Comparison of ENCODE assay signal across 8 cellular contexts in the genomic region with DNA sequence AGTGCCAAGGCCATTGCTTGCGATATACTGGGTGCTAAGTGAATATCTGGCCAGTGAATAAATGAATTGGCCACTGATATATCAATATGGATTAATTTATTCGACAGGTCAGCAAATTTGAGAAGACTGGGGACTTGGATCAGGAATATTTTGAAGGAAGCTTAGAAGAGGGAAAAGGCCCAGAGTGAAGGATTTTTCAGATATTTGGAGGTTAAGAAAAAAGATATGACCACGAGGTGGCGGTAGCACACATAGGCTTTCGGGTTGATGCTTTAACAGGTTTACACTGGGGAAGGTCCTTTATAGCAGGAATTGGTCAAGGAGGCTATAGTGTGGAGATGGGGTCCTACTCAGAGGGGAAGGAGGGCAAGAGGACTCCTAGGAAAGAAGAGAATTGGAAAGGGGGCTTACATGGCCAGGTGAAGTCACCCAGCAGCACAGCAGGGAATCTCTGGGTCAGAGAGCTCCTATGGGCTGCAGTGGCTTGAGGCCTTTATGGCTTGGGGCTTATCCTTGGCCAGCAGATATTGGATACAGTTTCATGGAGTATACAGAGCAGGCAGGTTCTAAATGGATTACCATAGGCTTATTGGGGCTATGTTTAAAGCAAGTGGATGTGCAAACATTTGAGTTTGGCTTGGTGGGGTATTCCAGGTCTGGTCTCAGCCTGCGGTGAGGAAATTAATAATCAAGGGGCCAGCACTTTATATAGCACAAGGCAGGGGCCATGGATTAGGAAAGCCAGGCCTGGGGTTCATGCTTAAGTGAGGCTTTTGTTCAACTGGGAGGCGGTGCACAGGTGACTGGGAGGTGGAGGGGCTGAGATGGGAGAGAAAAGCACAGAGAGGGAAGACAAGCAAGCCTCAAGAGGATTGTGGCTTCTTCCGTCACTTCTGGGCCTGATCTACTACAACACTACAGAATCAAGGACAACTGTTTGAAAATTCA. TPM values are rescaled to one million over a fixed set of nuclear protein-coding genes. Genes with fewer than 3 reads are reported as not detected.
DNase-seq lines count a peak whose midpoint lies in the region; ATAC-seq and TF ChIP-seq lines count a peak whose summit lies in the region.

No MANE protein-coding gene starts in this region.

- BruUV-seq in Calu3 (replicated peaks; lab: Mats Ljungman, UMichigan) (no TSS peak), HCT116 (replicated peaks; lab: Mats Ljungman, UMichigan) (no TSS peak)

- no peak overlapping the region for H3K4me2 ChIP-seq in HCT116 (ENCODE audit: low read length)

- peak; percentile 60 for TF ChIP-seq CTCF in Calu3 (IDR thresholded peaks at IDR 0.05; ENCODE audit: unreplicated experiment)
- peak; percentile 59 to 82 (median 79); a peak in 5 of 6 replicates for TF ChIP-seq CTCF in HCT116 (IDR thresholded peaks at IDR 0.05 in 2 of 3, conservative IDR thresholded peaks at IDR 0.05 in 1 of 3; ENCODE audit: borderline replicate concordance in 1 of 3, insufficient read depth in 1 of 3, low read depth in 2 of 3, low read length in 2 of 3)
- peak; percentile 61 to 65 (median 64) for TF ChIP-seq CTCF in right lobe of liver (IDR thresholded peaks at IDR 0.05)
- peak; percentile 63 for TF ChIP-seq CTCF in upper lobe of right lung (IDR thresholded peaks at IDR 0.05)

- H3K4me3 ChIP-seq in HCT116 (replicated peaks in 1 of 2; ENCODE audit: low read depth in 1 of 2, low read length in 2 of 2) (no peak overlapping the region), right lobe of liver (no peak overlapping the region), upper lobe of right lung (no peak overlapping the region)

- POLR2A ChIA-PET in HCT116 (lab: Charles Lee), result interaction anchor here (1.7 to 2.6 kb wide), 2 partner anchors 19 to 62 kb away, joined by 7 to 11 read pairs; no protein-coding TSS in a partner anchor

- no peaks in the 10 kb centered on the region for H3K79me2 ChIP-seq in HCT116 (ENCODE audit: insufficient read depth, low read length)

- H3K9me2 ChIP-seq in HCT116 (ENCODE audit: insufficient read depth), result no peaks in the 10 kb centered on the region

- TF ChIP-seq POLR2A in HCT116 (IDR thresholded peaks at IDR 0.05; ENCODE audit: borderline replicate concordance, extremely low read depth, insufficient read depth, insufficient read length) (no peak), right lobe of liver (IDR thresholded peaks at IDR 0.05) (no peak)

- intact Hi-C loops in Calu3 (cut with micrococcal nuclease; ENCODE audit: unreplicated experiment), result loop anchor here (2.0 to 5.0 kb wide), 2 partner anchors 55 to 254 kb away; no protein-coding TSS in a partner anchor
- intact Hi-C loops in HCT116 (cut with micrococcal nuclease), result loop anchor here (5.0 kb wide), 1 partner anchor 255 kb away; no protein-coding TSS in a partner anchor
- intact Hi-C loops in right lobe of liver (cut with DNase I), result loop anchor here (5.0 to 10.0 kb wide), 3 partner anchors 52 to 60 kb away; no protein-coding TSS in a partner anchor
- intact Hi-C loops in upper lobe of right lung (cut with DNase I), result no loop called here

- H3K27ac ChIP-seq in HCT116 (ENCODE audit: low read depth, low read length), result no peak overlapping the region
- H3K27ac ChIP-seq in right lobe of liver, result no peak overlapping the region
- H3K27ac ChIP-seq in upper lobe of right lung, result no peak overlapping the region

- no peaks in the 10 kb centered on the region for H3K9me3 Mint-ChIP-seq in Calu3 (ENCODE audit: low read depth, unreplicated experiment)

- no peak overlapping the region for H3K4me3 Mint-ChIP-seq in Calu3 (ENCODE audit: low read depth, unreplicated experiment)

- CTCF ChIA-PET in Calu3 (lab: Charles Lee), result interaction anchor here (0.6 to 3.4 kb wide), 12 partner anchors 13 to 253 kb away, joined by 3 to 35 read pairs (median 4); no protein-coding TSS in a partner anchor
- CTCF ChIA-PET in HCT116 (lab: Charles Lee), result interaction anchor here (0.6 to 4.6 kb wide), 18 partner anchors 8 to 271 kb away, joined by 3 to 103 read pairs (median 4); no protein-coding TSS in a partner anchor

- no peaks in the 10 kb centered on the region for H3K27me3 Mint-ChIP-seq in Calu3 (ENCODE audit: unreplicated experiment)

- H3K36me3 ChIP-seq in HCT116 (ENCODE audit: control insufficient read depth in 1 of 2, insufficient read depth in 2 of 2, low read length in 2 of 2) (no peaks in the 10 kb centered on the region), right lobe of liver (peaks cover 0 to 21% (median 10%) of the 10 kb centered on the region in 4 donors), upper lobe of right lung (no peaks in the 10 kb centered on the region)

- peaks cover 10% of the 10 kb centered on the region for H3K36me3 Mint-ChIP-seq in Calu3 (ENCODE audit: insufficient read depth, unreplicated experiment)

- peak overlapping the region; percentile 5 for H3K27ac Mint-ChIP-seq in Calu3 (ENCODE audit: unreplicated experiment)

- peaks cover 20% of the 10 kb centered on the region for H3K4me1 Mint-ChIP-seq in Calu3 (ENCODE audit: low read depth, unreplicated experiment)

- no peak overlapping the region for H3K9ac ChIP-seq in HCT116 (ENCODE audit: low read length)

- RAD21 ChIA-PET in HCT116 (lab: Charles Lee; ENCODE audit: low non-redundant PET in 1 of 2, low total read pairs in 2 of 2, uncharacterized antibody in 2 of 2, unreplicated experiment in 2 of 2), result no interaction called here

- peaks cover 0 to 21% of the 10 kb centered on the region in 2 experiments; a peak in 3 of 4 replicates for H3K4me1 ChIP-seq in HCT116 (ENCODE audit: control insufficient read depth in 1 of 2, insufficient read depth in 2 of 2, low read length in 2 of 2)
- H3K4me1 ChIP-seq in right lobe of liver, result no peaks in the 10 kb centered on the region
- H3K4me1 ChIP-seq in upper lobe of right lung, result peaks cover 2% of the 10 kb centered on the region

- WGBS in right lobe of liver (ENCODE audit: insufficient coverage, low coverage, low lambda C conversion rate, missing lambda C conversion rate), result 37% methylated on average over 8 of the region's 8 CpGs

- TF ChIP-seq RAD21 in HCT116 (IDR thresholded peaks at IDR 0.05; ENCODE audit: low read depth), result peak; percentile 75

- H2AFZ ChIP-seq in HCT116 (ENCODE audit: low read depth, low read length, poor library complexity, severe bottlenecking), result no peak overlapping the region

- no peaks in the 10 kb centered on the region for H3K9me3 ChIP-seq in HCT116 (ENCODE audit: control insufficient read depth in 1 of 2, insufficient read depth in 1 of 2, low read depth in 1 of 2, low read length in 2 of 2)
- H3K9me3 ChIP-seq in right lobe of liver, result no peaks in the 10 kb centered on the region
- no peaks in the 10 kb centered on the region for H3K9me3 ChIP-seq in upper lobe of right lung

- ATAC-seq in HCT116, result peak; percentile 63
- ATAC-seq in right lobe of liver, result peak; percentile 45 to 65 (median 55)
- ATAC-seq in upper lobe of right lung, result peak; percentile 76
- ATAC-seq in GM21367 (IDR thresholded peaks at IDR 0.05; ENCODE audit: unreplicated experiment), result no peak
- no peak for ATAC-seq in GM18873 (IDR thresholded peaks at IDR 0.05; ENCODE audit: low FRiP score, unreplicated experiment)

- DNase-seq in Calu3 (peak; percentile 63), HCT116 (ENCODE audit: low read depth, low spot score) (no peak), SHP77 treated with DMSO at 0.1 percent for 48 hours (lab: John Stamatoyannopoulos, UW) (peak; percentile 4), right lobe of liver (no peak), upper lobe of right lung (no peak)
- DNase-seq in central memory CD4-positive, alpha-beta T cell, result peak; percentile 26

- H3K27me3 ChIP-seq in HCT116 (ENCODE audit: insufficient read depth, low read length), result no peaks in the 10 kb centered on the region
- H3K27me3 ChIP-seq in right lobe of liver, result no peaks in the 10 kb centered on the region
- H3K27me3 ChIP-seq in upper lobe of right lung, result no peaks in the 10 kb centered on the region

- no peaks in the 10 kb centered on the region for H4K20me1 ChIP-seq in HCT116 (ENCODE audit: insufficient read depth)

TF ChIP-seq in HCT116, 20 proteins besides CTCF, POLR2A, EP300 and RAD21 (continues in another document):
- TF ChIP-seq ELF1 (IDR thresholded peaks at IDR 0.05; ENCODE audit: borderline replicate concordance, low read depth) (no peak), CBX3 (IDR thresholded peaks at IDR 0.05; ENCODE audit: low read depth) (no peak), SP1 (IDR thresholded peaks at IDR 0.05; ENCODE audit: low read depth) (no peak)
- TF ChIP-seq, protein P1, sequence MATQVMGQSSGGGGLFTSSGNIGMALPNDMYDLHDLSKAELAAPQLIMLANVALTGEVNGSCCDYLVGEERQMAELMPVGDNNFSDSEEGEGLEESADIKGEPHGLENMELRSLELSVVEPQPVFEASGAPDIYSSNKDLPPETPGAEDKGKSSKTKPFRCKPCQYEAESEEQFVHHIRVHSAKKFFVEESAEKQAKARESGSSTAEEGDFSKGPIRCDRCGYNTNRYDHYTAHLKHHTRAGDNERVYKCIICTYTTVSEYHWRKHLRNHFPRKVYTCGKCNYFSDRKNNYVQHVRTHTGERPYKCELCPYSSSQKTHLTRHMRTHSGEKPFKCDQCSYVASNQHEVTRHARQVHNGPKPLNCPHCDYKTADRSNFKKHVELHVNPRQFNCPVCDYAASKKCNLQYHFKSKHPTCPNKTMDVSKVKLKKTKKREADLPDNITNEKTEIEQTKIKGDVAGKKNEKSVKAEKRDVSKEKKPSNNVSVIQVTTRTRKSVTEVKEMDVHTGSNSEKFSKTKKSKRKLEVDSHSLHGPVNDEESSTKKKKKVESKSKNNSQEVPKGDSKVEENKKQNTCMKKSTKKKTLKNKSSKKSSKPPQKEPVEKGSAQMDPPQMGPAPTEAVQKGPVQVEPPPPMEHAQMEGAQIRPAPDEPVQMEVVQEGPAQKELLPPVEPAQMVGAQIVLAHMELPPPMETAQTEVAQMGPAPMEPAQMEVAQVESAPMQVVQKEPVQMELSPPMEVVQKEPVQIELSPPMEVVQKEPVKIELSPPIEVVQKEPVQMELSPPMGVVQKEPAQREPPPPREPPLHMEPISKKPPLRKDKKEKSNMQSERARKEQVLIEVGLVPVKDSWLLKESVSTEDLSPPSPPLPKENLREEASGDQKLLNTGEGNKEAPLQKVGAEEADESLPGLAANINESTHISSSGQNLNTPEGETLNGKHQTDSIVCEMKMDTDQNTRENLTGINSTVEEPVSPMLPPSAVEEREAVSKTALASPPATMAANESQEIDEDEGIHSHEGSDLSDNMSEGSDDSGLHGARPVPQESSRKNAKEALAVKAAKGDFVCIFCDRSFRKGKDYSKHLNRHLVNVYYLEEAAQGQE (IDR thresholded peaks at IDR 0.05; ENCODE audit: low read depth), result no peak
- TF ChIP-seq, protein P2, sequence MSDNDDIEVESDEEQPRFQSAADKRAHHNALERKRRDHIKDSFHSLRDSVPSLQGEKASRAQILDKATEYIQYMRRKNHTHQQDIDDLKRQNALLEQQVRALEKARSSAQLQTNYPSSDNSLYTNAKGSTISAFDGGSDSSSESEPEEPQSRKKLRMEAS (IDR thresholded peaks at IDR 0.05), result no peak

RNA-seq across cellular contexts. Expression of a gene that starts 9.7 kb away (rescaled TPM):
- total RNA-seq in Calu3 (2022), result 19.4 and 55.8 TPM in 2 replicates
- total RNA-seq in HCT116 (2021; ENCODE audit: unreplicated experiment), result 0.25 TPM
- polyA plus RNA-seq in HCT116 (2012), result 0.25 and 0.26 TPM in 2 replicates
- 10 to 100 TPM; 14.5 to 98.1 (median 43.9) TPM for total RNA-seq in right lobe of liver
- total RNA-seq in upper lobe of right lung, result 41.7 TPM

RNA-seq across cellular contexts. Expression of a gene that starts 36.7 kb away (rescaled TPM):
- total RNA-seq in Calu3 (2022) (58.7 and 64.5 TPM in 2 replicates), HCT116 (2021; ENCODE audit: unreplicated experiment) (12.6 TPM), right lobe of liver (10 to 100 TPM; 38.0 to 77.8 (median 58.7) TPM), upper lobe of right lung (37.8 TPM)
- polyA plus RNA-seq in HCT116 (2012), result 7.4 and 8.1 TPM in 2 replicates

Comparison
In these comparisons a context has a peak if more than half of its experiments do, and no peak if none do; other contexts are left out.
1. DNase-seq: peak in Calu3 (single experiment), SHP77 treated with DMSO at 0.1 percent for 48 hours (single experiment) and central memory CD4-positive, alpha-beta T cell (single experiment); none in HCT116 (single experiment), right lobe of liver (0 of 3) and upper lobe of right lung (single experiment).
2. ATAC-seq: peak in HCT116 (single experiment), right lobe of liver (4 of 4) and upper lobe of right lung (single experiment); none in GM21367 (single experiment) and GM18873 (single experiment).
3. RNA of a gene that starts 9.7 kb away (total RNA-seq): 14.5 to 98.1 TPM in right lobe of liver, 41.7 TPM in upper lobe of right lung (single experiment) and 19.4 to 55.8 TPM in Calu3; 0.25 TPM in HCT116 (single experiment); every median in the first group is over 10 times any median in the second.
4. Peak in every context shown above with its lines, with median percentiles within 50 percentile points of each other: CTCF ChIP-seq.